In the genomic region with DNA sequence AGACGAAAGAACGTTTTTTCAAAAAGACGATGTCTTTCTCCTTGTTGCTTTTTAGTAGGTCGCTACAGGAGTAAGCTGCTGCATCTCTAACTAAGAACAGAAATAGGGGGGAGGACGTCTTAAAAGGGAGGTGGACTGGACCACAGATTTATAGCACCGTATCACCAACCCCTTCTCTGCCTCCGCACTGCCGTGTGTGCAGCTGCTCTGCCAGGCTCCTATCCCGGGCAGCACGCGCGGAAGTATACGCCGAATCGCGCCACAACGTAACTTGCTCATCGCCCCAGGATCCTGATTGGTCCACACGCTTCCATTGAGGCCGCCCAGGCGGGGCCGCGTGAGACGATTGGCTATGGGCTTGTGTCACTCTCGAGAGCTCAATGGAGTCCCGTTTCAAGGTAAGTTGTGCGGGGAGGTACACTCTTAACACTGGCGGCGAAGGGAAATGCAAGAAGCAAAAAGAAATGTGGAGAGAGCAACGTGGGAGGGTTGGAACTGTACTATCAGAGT, we compare ENCODE assay signal across 8 cellular contexts. TPM values are rescaled to one million over a fixed set of nuclear protein-coding genes. Genes with fewer than 3 reads are reported as not detected.
DNase-seq lines count a peak whose midpoint lies in the region; ATAC-seq and TF ChIP-seq lines count a peak whose summit lies in the region.

A gene (minus strand): TSS at position 121 of the 510 bp plus-strand sequence. CDS start 64,006 bp downstream, outside the sequence.

- H3K4me1 Mint-ChIP-seq in endodermal cell (peaks cover 12% of the 10 kb centered on the region), HFFc6 (ENCODE audit: low read depth) (no peaks in the 10 kb centered on the region)

- POLR2A ChIA-PET in BJ (lab: Charles Lee) (no interaction called here), A673 (lab: Charles Lee; ENCODE audit: low non-redundant PET) (no interaction called here)

- intact Hi-C loops in right lobe of liver (cut with DNase I): no loop called here
- intact Hi-C loops in A673 (cut with micrococcal nuclease; ENCODE audit: unreplicated experiment): no loop called here

- H3K9me3 ChIP-seq in HUES6 (ENCODE audit: control insufficient read depth, insufficient read depth, low read depth, low read length) (no peaks in the 10 kb centered on the region), endodermal cell (ENCODE audit: control insufficient read depth, low read length) (no peaks in the 10 kb centered on the region), right lobe of liver (no peaks in the 10 kb centered on the region), A673 (ENCODE audit: low read depth, low read length, poor library complexity, severe bottlenecking) (no peaks in the 10 kb centered on the region)

- H3K27me3 ChIP-seq in BJ (ENCODE audit: control insufficient read depth, insufficient read depth, low read length): peaks cover 15% of the 10 kb centered on the region
- peaks cover 92% of the 10 kb centered on the region for H3K27me3 ChIP-seq in HUES6 (ENCODE audit: control insufficient read depth, insufficient read depth, low read length)
- peaks cover 89% of the 10 kb centered on the region for H3K27me3 ChIP-seq in endodermal cell (ENCODE audit: control insufficient read depth, insufficient read depth, low read length, poor library complexity, severe bottlenecking)
- H3K27me3 ChIP-seq in right lobe of liver: peaks cover 9 to 34% of the 10 kb centered on the region in 2 donors
- H3K27me3 ChIP-seq in A673 (replicated peaks; ENCODE audit: insufficient read depth, low read depth, low read length, poor library complexity): peaks cover 13% of the 10 kb centered on the region

- 0% methylated on average over 10 to 30 of the region's 30 CpGs for WGBS in endodermal cell (ENCODE audit: insufficient coverage in 1 of 2, insufficient read length in 1 of 2), 2 experiments
- WGBS in right lobe of liver (ENCODE audit: insufficient coverage, low coverage, low lambda C conversion rate, missing lambda C conversion rate): 4% methylated on average over 23 of the region's 30 CpGs

- H3K27me3 Mint-ChIP-seq in endodermal cell (ENCODE audit: insufficient read depth): peaks cover 28% of the 10 kb centered on the region
- H3K27me3 Mint-ChIP-seq in HFFc6 (ENCODE audit: insufficient read depth): no peaks in the 10 kb centered on the region

- no peak for TF ChIP-seq CTCF in BJ (IDR thresholded peaks at IDR 0.05; ENCODE audit: insufficient read depth, low read depth, low read length)
- peak; percentile 14 for TF ChIP-seq CTCF in endodermal cell (conservative IDR thresholded peaks at IDR 0.05)
- TF ChIP-seq CTCF in right lobe of liver (IDR thresholded peaks at IDR 0.05): no peak
- no peak for TF ChIP-seq CTCF in A673 (conservative IDR thresholded peaks at IDR 0.05; ENCODE audit: low read depth, low read length)
- TF ChIP-seq CTCF in HFFc6 (IDR thresholded peaks at IDR 0.05): no peak

- peaks cover 19% of the 10 kb centered on the region for H3K4me1 ChIP-seq in HUES6 (ENCODE audit: control insufficient read depth, insufficient read depth, low read length)
- H3K4me1 ChIP-seq in endodermal cell (ENCODE audit: control insufficient read depth, insufficient read depth, low read length): no peaks in the 10 kb centered on the region
- H3K4me1 ChIP-seq in right lobe of liver: peaks cover 0 to 10% (median 0%) of the 10 kb centered on the region in 4 donors
- no peaks in the 10 kb centered on the region for H3K4me1 ChIP-seq in A673 (ENCODE audit: insufficient read depth, low read length, poor library complexity, severe bottlenecking)

- no peak within 1 kb of the TSS for H3K27ac ChIP-seq in HUES6 (ENCODE audit: low read depth, low read length)
- H3K27ac ChIP-seq in endodermal cell (ENCODE audit: low read depth, low read length): peak within 1 kb of the TSS; percentile 33
- no peak within 1 kb of the TSS for H3K27ac ChIP-seq in right lobe of liver
- H3K27ac ChIP-seq in A673 (ENCODE audit: low read depth, low read length, poor library complexity, severe bottlenecking): no peak within 1 kb of the TSS

- peak; percentile 77 for DNase-seq in BJ (ENCODE audit: low read depth)
- peak; percentile 16 to 24 for DNase-seq in activated CD4-positive, alpha-beta T cell treated with anti-CD3 and anti-CD28 coated beads for 4 hours
- DNase-seq in endodermal cell: peak; percentile 99
- peak in 2 of 3 donors; percentile 64 to 65 for DNase-seq in right lobe of liver
- peak; percentile 31 to 42 for DNase-seq in stimulated activated CD4-positive, alpha-beta T cell treated with anti-CD3 and anti-CD28 coated beads, Interleukin-2, amount 100 ng/mL, for 24 hours
- DNase-seq in A673 (ENCODE audit: low spot score): no peak
- DNase-seq in HFFc6: no peak

- H3K36me3 Mint-ChIP-seq in endodermal cell (ENCODE audit: low read depth) (no peaks in the 10 kb centered on the region), HFFc6 (ENCODE audit: low read depth) (no peaks in the 10 kb centered on the region)

- H3K27ac Mint-ChIP-seq in endodermal cell: no peak within 1 kb of the TSS
- H3K27ac Mint-ChIP-seq in HFFc6: no peak within 1 kb of the TSS

- H3K4me3 ChIP-seq in BJ (ENCODE audit: low read depth, low read length) (peak within 1 kb of the TSS; percentile 39), HUES6 (ENCODE audit: low read depth, low read length) (peak within 1 kb of the TSS; percentile 75), endodermal cell (ENCODE audit: low read length) (peak within 1 kb of the TSS; percentile 85), right lobe of liver (peak within 1 kb of the TSS in 1 of 3 donors; percentile 10), A673 (ENCODE audit: low read depth, low read length, poor library complexity, severe bottlenecking) (no peak within 1 kb of the TSS)

- TF ChIP-seq POLR2A in right lobe of liver (IDR thresholded peaks at IDR 0.05): no peak

- no peak within 1 kb of the TSS for H3K4me3 Mint-ChIP-seq in endodermal cell
- H3K4me3 Mint-ChIP-seq in HFFc6: no peak within 1 kb of the TSS

- H3K9me3 Mint-ChIP-seq in endodermal cell (no peaks in the 10 kb centered on the region), HFFc6 (peaks cover 7% of the 10 kb centered on the region; the same call in 1 of the 2 replicates)

- H3K36me3 ChIP-seq in BJ (ENCODE audit: control insufficient read depth, insufficient read depth, low read length) (no peaks in the 10 kb centered on the region), HUES6 (ENCODE audit: control insufficient read depth, insufficient read depth, low read length) (no peaks in the 10 kb centered on the region), endodermal cell (ENCODE audit: control insufficient read depth, insufficient read depth, low read length) (no peaks in the 10 kb centered on the region), right lobe of liver (no peaks in the 10 kb centered on the region), A673 (ENCODE audit: insufficient read depth, low read length, poor library complexity, severe bottlenecking) (no peaks in the 10 kb centered on the region)

- CTCF ChIA-PET in BJ (lab: Yijun Ruan, JAX): no interaction called here
- CTCF ChIA-PET in A673 (lab: Charles Lee): no interaction called here

- ATAC-seq in right lobe of liver: peak; percentile 38 to 88 (median 71)

- H3K9ac ChIP-seq in HUES6 (ENCODE audit: low read length) (no peak within 1 kb of the TSS), endodermal cell (ENCODE audit: extremely low read depth, low read length, poor library complexity, severe bottlenecking) (no peak within 1 kb of the TSS)

- no TSS peak for BruUV-seq in A673 (replicated peaks; lab: Mats Ljungman, UMichigan)

RNA-seq across cellular contexts. Expression of the gene that starts here (rescaled TPM):
- 0.04 and 0.28 TPM in 2 replicates for polyA plus RNA-seq in BJ (2011; rRNA removed)
- polyA minus RNA-seq in BJ (2011; rRNA and poly(A)+ RNA removed): 0.09 and 0.67 TPM in 2 replicates
- total RNA-seq in endodermal cell (1 to 10 TPM; 4.7 to 6.2 TPM), right lobe of liver (not detected), A673 (2021) (not detected in 2 replicates)
- polyA plus RNA-seq in endodermal cell (2013, experiment 1 of 2): 25.8 TPM
- polyA plus RNA-seq in endodermal cell (2013, experiment 2 of 2): 25.3 TPM
- total RNA-seq in HFFc6 (2021; fragmentation: NEBNext Ultra II Directional; extraction: Animal tissue kit (Norgen Biotek cat#: 25700)): not detected

Comparison
In these comparisons a context has a peak if more than half of its experiments do, and no peak if none do; other contexts are left out.
1. Peak in DNase-seq and H3K4me3 ChIP-seq in BJ; RNA of the gene not detected or under 1 TPM.
2. Peak in DNase-seq and ATAC-seq in right lobe of liver; RNA of the gene not detected or under 1 TPM.
3. DNase-seq: peak in activated CD4-positive, alpha-beta T cell treated with anti-CD3 and anti-CD28 coated beads for 4 hours (2 of 2), endodermal cell (single experiment) and stimulated activated CD4-positive, alpha-beta T cell treated with anti-CD3 and anti-CD28 coated beads, Interleukin-2, amount 100 ng/mL, for 24 hours (2 of 2); none in A673 (single experiment) and HFFc6 (single experiment).